8 cellular contexts compared by ENCODE assay signal in the genomic region with DNA sequence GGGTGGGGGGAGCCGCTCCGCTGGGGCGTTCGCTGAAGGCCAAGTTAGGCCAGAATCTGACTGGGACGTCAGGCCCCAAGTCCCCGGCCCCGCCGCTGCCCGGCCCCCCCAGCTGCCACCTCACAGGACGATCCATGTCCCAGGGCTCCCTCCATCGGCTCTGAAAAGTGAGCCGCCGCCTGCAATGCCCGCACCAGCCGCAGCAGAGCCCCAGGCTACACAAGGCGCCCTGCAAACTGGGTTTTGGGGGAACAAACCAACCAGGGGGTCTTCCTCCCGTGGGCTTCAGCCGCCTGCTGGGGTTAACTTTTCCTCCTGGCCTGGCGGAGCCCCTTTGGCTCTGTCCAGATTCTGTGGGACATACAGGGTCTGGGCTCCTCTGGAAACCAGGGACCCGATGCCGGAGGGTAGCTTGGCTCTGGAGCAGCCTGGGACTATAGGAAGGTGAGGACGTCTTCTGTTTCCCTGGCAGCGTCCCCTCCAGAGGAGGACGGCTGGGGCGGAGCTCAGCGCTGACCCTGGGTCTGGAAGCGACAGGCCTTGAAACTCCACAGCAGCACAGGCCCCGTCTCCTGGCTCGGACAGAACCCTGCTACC. TPM values are rescaled to one million over a fixed set of nuclear protein-coding genes. Genes with fewer than 3 reads are reported as not detected.
DNase-seq lines count a peak whose midpoint lies in the region; ATAC-seq and TF ChIP-seq lines count a peak whose summit lies in the region.

No MANE protein-coding gene starts in this region.

- no peaks in the 10 kb centered on the region for H3K9me2 ChIP-seq in OCI-LY7 (ENCODE audit: insufficient read depth, low read length)

- POLR2A ChIA-PET in OCI-LY7 (lab: Charles Lee), result interaction anchor here (0.6 kb wide), 1 partner anchor 12 kb away, joined by 5 read pairs; no protein-coding TSS in a partner anchor

- H2AFZ ChIP-seq in OCI-LY7 (ENCODE audit: low read length), result no peak overlapping the region

- H3K4me1 ChIP-seq in OCI-LY7 (ENCODE audit: insufficient read depth, low read length, poor library complexity, severe bottlenecking) (peaks cover 28% of the 10 kb centered on the region), spleen (peaks cover 6 to 65% (median 41%) of the 10 kb centered on the region in 6 donors)

- H4K20me1 ChIP-seq in OCI-LY7 (ENCODE audit: insufficient read depth, low read length), result no peaks in the 10 kb centered on the region

- 0 out of 2 replicates have a peak overlapping the region, but pooled peaks have one; percentile 14 for H3K4me2 ChIP-seq in OCI-LY7 (ENCODE audit: low read length)

- no peaks in the 10 kb centered on the region for H3K9me3 ChIP-seq in OCI-LY7 (ENCODE audit: low read length)
- H3K9me3 ChIP-seq in spleen, result no peaks in the 10 kb centered on the region

- H3K79me2 ChIP-seq in OCI-LY7 (ENCODE audit: insufficient read depth, low read depth, low read length), result no peaks in the 10 kb centered on the region; the same call in 1 of the 2 replicates

- intact Hi-C loops in OCI-LY7 (cut with micrococcal nuclease; ENCODE audit: unreplicated experiment), result no loop called here
- intact Hi-C loops in spleen (cut with DNase I; ENCODE audit: low total_unique reads), result no loop called here

- H3K36me3 ChIP-seq in OCI-LY7 (ENCODE audit: insufficient read depth, low read length), result no peaks in the 10 kb centered on the region
- peaks cover 0 to 8% (median 0%) of the 10 kb centered on the region in 6 donors for H3K36me3 ChIP-seq in spleen

- in situ Hi-C loops in T47D (cut with HindIII; ENCODE audit: low pct_unique_long_range_greater_than_20kb, low sequenced_read_pairs), result no loop called here

- H3K27me3 ChIP-seq in spleen (replicated peaks in 1 of 7), result no peaks in the 10 kb centered on the region

- no peak for TF ChIP-seq POLR2A in spleen (IDR thresholded peaks at IDR 0.05)

- 32 to 57% (median 39%) methylated on average over 14 to 29 of the region's 29 CpGs for WGBS in spleen, 5 donors

- CTCF ChIA-PET in OCI-LY7 (lab: Charles Lee; ENCODE audit: unreplicated experiment), result no interaction called here

- TF ChIP-seq CTCF in OCI-LY7 (conservative IDR thresholded peaks at IDR 0.05; ENCODE audit: low read length), result 0 out of 2 replicates have a peak, but pooled peaks have one; percentile 29
- TF ChIP-seq CTCF in spleen (IDR thresholded peaks at IDR 0.05 in 8 of 11, conservative IDR thresholded peaks at IDR 0.05 in 3 of 11), result peak in 7 of 11 experiments; percentile 22 to 56 (median 45)

- no peak overlapping the region for H3K4me3 ChIP-seq in OCI-LY7 (ENCODE audit: low read depth, low read length, poor library complexity, severe bottlenecking)
- H3K4me3 ChIP-seq in spleen, result peak overlapping the region in 4 of 8 donors; percentile 58 to 89 (median 66)

- H3K27ac ChIP-seq in OCI-LY7 (ENCODE audit: low read depth, low read length, poor library complexity, severe bottlenecking), result no peak overlapping the region
- peak overlapping the region in 6 of 8 donors; percentile 49 to 98 (median 78) for H3K27ac ChIP-seq in spleen

- ATAC-seq in GM21515 (IDR thresholded peaks at IDR 0.05; ENCODE audit: unreplicated experiment) (no peak), HG02610 (IDR thresholded peaks at IDR 0.05; ENCODE audit: unreplicated experiment) (no peak)

- BruUV-seq in OCI-LY7 (replicated peaks; lab: Mats Ljungman, UMichigan), result no TSS peak

- DNase-seq in SIG-M5 treated with dmso at 0.1 percent for 504 hours (lab: John Stamatoyannopoulos, UW; ENCODE audit: unreplicated experiment), result peak; percentile 70
- DNase-seq in SIG-M5 (lab: John Stamatoyannopoulos, UW), result no peak
- DNase-seq in OCI-LY7 (ENCODE audit: low spot score), result peak; percentile 59
- DNase-seq in T47D (ENCODE audit: low read depth in 1 of 2, low spot score in 1 of 2), result peak; percentile 85 to 89
- DNase-seq in iris pigment epithelial cell (ENCODE audit: low read depth), result peak; percentile 60
- DNase-seq in spleen, result peak; percentile 88

RNA-seq across cellular contexts. Expression of gene NME4, which starts 0.8 kb away (rescaled TPM):
- 25.0 and 28.3 TPM in 2 replicates for total RNA-seq in OCI-LY7 (2014; rRNA removed; shearing (Covaris generic))
- 24.3 and 25.0 TPM in 2 replicates for total RNA-seq in OCI-LY7 (2022)
- 10 to 100 TPM; 27.3 to 71.4 (median 50.0) TPM for total RNA-seq in spleen
- polyA plus RNA-seq in spleen, result 10 to 100 TPM; 43.4 to 75.8 (median 67.7) TPM

RNA-seq across cellular contexts. Expression of gene DECR2, which starts 3.9 kb away (rescaled TPM):
- 7.5 and 8.0 TPM in 2 replicates for total RNA-seq in OCI-LY7 (2014; rRNA removed; shearing (Covaris generic))
- total RNA-seq in OCI-LY7 (2022) (14.4 and 15.9 TPM in 2 replicates), spleen (10 to 100 TPM in 5 of 7 donors, 1 to 10 TPM in 2; 8.9 to 14.8 (median 11.7) TPM)
- polyA plus RNA-seq in spleen, result 10 to 100 TPM in 2 of 3 donors, 1 to 10 TPM in 1; 9.1 to 19.5 (median 14.1) TPM

RNA-seq across cellular contexts. Expression of gene PGAP6, which starts 16.1 kb away (rescaled TPM):
- 40.1 and 50.6 TPM in 2 replicates for total RNA-seq in OCI-LY7 (2014; rRNA removed; shearing (Covaris generic))
- total RNA-seq in OCI-LY7 (2022), result 34.3 and 41.2 TPM in 2 replicates
- total RNA-seq in spleen, result 10 to 100 TPM; 35.7 to 63.2 (median 51.0) TPM
- 10 to 100 TPM; 19.5 to 40.6 (median 32.2) TPM for polyA plus RNA-seq in spleen

RNA-seq across cellular contexts. Expression of gene MRPL28, which starts 27.5 kb away (rescaled TPM):
- total RNA-seq in OCI-LY7 (2014; rRNA removed; shearing (Covaris generic)), result 113 and 134 TPM in 2 replicates
- total RNA-seq in OCI-LY7 (2022), result 78.1 and 84.6 TPM in 2 replicates
- total RNA-seq in spleen, result 10 to 100 TPM; 38.0 to 64.1 (median 48.0) TPM
- 100 to 1,000 TPM in 1 of 3 donors, 10 to 100 TPM in 2; 85.0 to 108 (median 85.7) TPM for polyA plus RNA-seq in spleen

RNA-seq across cellular contexts. Expression of gene RAB11FIP3, which starts 27.6 kb away (rescaled TPM):
- 29.0 and 29.9 TPM in 2 replicates for total RNA-seq in OCI-LY7 (2014; rRNA removed; shearing (Covaris generic))
- 47.5 and 51.2 TPM in 2 replicates for total RNA-seq in OCI-LY7 (2022)
- 10 to 100 TPM; 33.8 to 52.7 (median 40.6) TPM for total RNA-seq in spleen
- 10 to 100 TPM; 12.3 to 27.1 (median 14.3) TPM for polyA plus RNA-seq in spleen
